In the genomic region with DNA sequence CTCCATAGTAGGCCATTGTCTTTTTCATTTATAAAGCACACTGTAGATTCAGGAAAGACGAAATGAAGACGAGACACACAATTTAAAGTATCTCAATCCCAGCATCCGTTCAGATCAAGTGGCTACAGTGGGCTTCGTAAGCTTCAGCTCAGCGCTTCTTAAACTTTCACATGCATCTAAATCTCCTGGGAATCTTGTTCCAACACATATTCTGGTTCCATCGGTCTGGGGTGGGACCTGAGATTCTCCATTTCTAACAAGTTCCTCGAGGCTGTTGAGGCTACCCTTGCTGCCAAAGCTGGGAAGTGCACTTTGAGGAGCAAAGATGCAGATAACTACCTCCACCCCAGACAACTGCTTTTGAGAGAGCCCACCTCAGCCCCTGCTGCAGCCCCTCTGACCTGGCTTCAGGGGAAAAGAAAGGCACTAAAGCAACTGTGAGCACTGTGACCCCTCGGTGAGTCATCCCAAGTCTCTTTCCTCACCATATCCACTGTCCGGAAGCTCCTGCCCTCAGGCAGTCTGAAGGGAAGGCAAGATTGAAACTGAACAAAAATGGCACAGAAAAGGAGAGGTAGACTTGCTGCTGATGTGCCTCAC, we compare ENCODE assay signal across 7 cellular contexts.
A peak's percentile ranks its signal among the peaks of the same experiment; 100 is the strongest.
DNase-seq lines count a peak whose midpoint lies in the region; ATAC-seq and TF ChIP-seq lines count a peak whose summit lies in the region.

No MANE protein-coding gene starts in this region.

- H3K9me3 ChIP-seq in PC-9 (ENCODE audit: insufficient read depth, low read depth) (no peaks in the 10 kb centered on the region), skeletal muscle satellite cell (replicated peaks; ENCODE audit: low read length) (no peaks in the 10 kb centered on the region)

- H3K36me3 ChIP-seq in PC-9 (ENCODE audit: low read depth) = no peaks in the 10 kb centered on the region
- H3K36me3 ChIP-seq in skeletal muscle satellite cell (ENCODE audit: insufficient read depth, low read length) = no peaks in the 10 kb centered on the region

- no peak overlapping the region for H3K4me3 Mint-ChIP-seq in activated CD4-positive, alpha-beta T cell treated with anti-CD3 and anti-CD28 coated beads for 36 hours

- no peaks in the 10 kb centered on the region for H4K20me1 ChIP-seq in PC-9 (ENCODE audit: insufficient read depth)

- DNase-seq in H4 (ENCODE audit: low spot score) (peak; percentile 76), PC-9 (peak; percentile 64 to 73), epithelial cell of esophagus (ENCODE audit: low read depth) (peak; percentile 90), COR-L47 (lab: John Stamatoyannopoulos, UW) (no peak)
- no peak for DNase-seq in activated CD4-positive, alpha-beta T cell treated with anti-CD3 and anti-CD28 coated beads for 36 hours
- no peak for DNase-seq in activated CD4-positive, CD25-positive, alpha-beta regulatory T cell treated with anti-CD3 and anti-CD28 coated beads, Interleukin-2, amount 50 U/mL, for 72 hours

- H3K4me3 ChIP-seq in PC-9 (no peak overlapping the region), epithelial cell of esophagus (ENCODE audit: low read length) (no peak overlapping the region), skeletal muscle satellite cell (ENCODE audit: low read length) (peak overlapping the region; percentile 22)

- H3K36me3 Mint-ChIP-seq in activated CD4-positive, alpha-beta T cell treated with anti-CD3 and anti-CD28 coated beads for 36 hours (ENCODE audit: low read depth) = no peaks in the 10 kb centered on the region

- H3K27ac ChIP-seq in PC-9 = peak overlapping the region; percentile 71

- no peaks in the 10 kb centered on the region for H3K9me2 ChIP-seq in PC-9 (ENCODE audit: insufficient read depth)

- no peaks in the 10 kb centered on the region for H3K9me3 Mint-ChIP-seq in activated CD4-positive, alpha-beta T cell treated with anti-CD3 and anti-CD28 coated beads for 36 hours (ENCODE audit: low read depth)

- H2AFZ ChIP-seq in PC-9 = no peak overlapping the region

- ATAC-seq in activated CD4-positive, alpha-beta T cell treated with anti-CD3 and anti-CD28 coated beads for 36 hours = no peak

- H3K27ac Mint-ChIP-seq in activated CD4-positive, alpha-beta T cell treated with anti-CD3 and anti-CD28 coated beads for 36 hours = no peak overlapping the region

- no peak for TF ChIP-seq CTCF in PC-9 (conservative IDR thresholded peaks at IDR 0.05)
- no peak for TF ChIP-seq CTCF in epithelial cell of esophagus (IDR thresholded peaks at IDR 0.05; ENCODE audit: insufficient read depth, low read depth, low read length, missing control alignments)

- CTCF ChIA-PET in PC-9 (lab: Charles Lee) = interaction anchor here (0.5 to 1.0 kb wide), 7 partner anchors 69 to 719 kb away, joined by 3 to 7 read pairs (median 3); a partner anchor contains a TSS
- CTCF ChIA-PET in activated CD4-positive, alpha-beta T cell treated with anti-CD3 and anti-CD28 coated beads for 36 hours (lab: Charles Lee) = interaction anchor here (0.6 to 4.2 kb wide), 12 partner anchors 8 to 393 kb away, joined by 3 to 41 read pairs (median 3); a partner anchor contains a TSS

- H3K4me1 ChIP-seq in PC-9 (replicated peaks; ENCODE audit: insufficient read depth) (peaks cover 53% of the 10 kb centered on the region), skeletal muscle satellite cell (ENCODE audit: control insufficient read depth, insufficient read depth, low read length) (peaks cover 24% of the 10 kb centered on the region)

- POLR2A ChIA-PET in PC-9 (lab: Charles Lee; ENCODE audit: unreplicated experiment) = interaction anchor here (0.6 kb wide), 1 partner anchor 202 kb away, joined by 7 read pairs; no protein-coding TSS in a partner anchor
- POLR2A ChIA-PET in activated CD4-positive, alpha-beta T cell treated with anti-CD3 and anti-CD28 coated beads for 36 hours (lab: Charles Lee) = no interaction called here

- intact Hi-C loops in PC-9 (cut with micrococcal nuclease; ENCODE audit: unreplicated experiment) = loop anchor here (5.0 to 10.0 kb wide), 2 partner anchors 670 to 773 kb away; no protein-coding TSS in a partner anchor
- intact Hi-C loops in activated CD4-positive, alpha-beta T cell treated with anti-CD3 and anti-CD28 coated beads for 36 hours (cut with DNase I, micrococcal nuclease) = loop anchor here (2.0 kb wide), 2 partner anchors 201 to 325 kb away; a partner anchor contains a TSS

- H3F3A ChIP-seq in PC-9 (ENCODE audit: insufficient read depth, low read depth) = peaks cover 23% of the 10 kb centered on the region; the same call in 1 of the 2 replicates

- BruUV-seq in PC-9 (replicated peaks; lab: Mats Ljungman, UMichigan) = no TSS peak

- no peaks in the 10 kb centered on the region for H3K79me2 ChIP-seq in PC-9 (ENCODE audit: low read depth)

- H3K27me3 Mint-ChIP-seq in activated CD4-positive, alpha-beta T cell treated with anti-CD3 and anti-CD28 coated beads for 36 hours = no peaks in the 10 kb centered on the region

- H3K27me3 ChIP-seq in PC-9 (ENCODE audit: insufficient read depth, low read depth) (no peaks in the 10 kb centered on the region), skeletal muscle satellite cell (ENCODE audit: control insufficient read depth, insufficient read depth, low read length) (no peaks in the 10 kb centered on the region)

- H3K4me2 ChIP-seq in PC-9 (peak overlapping the region; percentile 56), skeletal muscle satellite cell (ENCODE audit: low read length) (peak overlapping the region; percentile 61)

- peak overlapping the region; percentile 44 for H3K9ac ChIP-seq in skeletal muscle satellite cell (ENCODE audit: low read depth, low read length)

- peaks cover 17% of the 10 kb centered on the region for H3K4me1 Mint-ChIP-seq in activated CD4-positive, alpha-beta T cell treated with anti-CD3 and anti-CD28 coated beads for 36 hours

Comparison
In these comparisons a context has a peak if more than half of its experiments do, and no peak if none do; other contexts are left out.
1. DNase-seq: peak in H4 (single experiment), PC-9 (2 of 2) and epithelial cell of esophagus (single experiment); none in activated CD4-positive, alpha-beta T cell treated with anti-CD3 and anti-CD28 coated beads for 36 hours (single experiment), COR-L47 (single experiment) and activated CD4-positive, CD25-positive, alpha-beta regulatory T cell treated with anti-CD3 and anti-CD28 coated beads, Interleukin-2, amount 50 U/mL, for 72 hours (single experiment).